8 cellular contexts compared by ENCODE assay signal in genomic region chrX:110317079-110317819, GRCh38. TPM values are rescaled to one million over a fixed set of nuclear protein-coding genes. Genes with fewer than 3 reads are reported as not detected.
DNase-seq lines count a peak whose midpoint lies in the region; ATAC-seq and TF ChIP-seq lines count a peak whose summit lies in the region.

No MANE protein-coding gene starts in this region.

- H3K4me1 Mint-ChIP-seq in T-helper 1 cell treated with Interleukin-12 subunit alpha and Interleukin-12 subunit beta and Interleukin-4 antibody, amounts not matched to agents 30 μg/mL and 1 μg/mL, for 36 hours (ENCODE audit: low read depth), result peaks cover 16% of the 10 kb centered on the region
- peaks cover 73% of the 10 kb centered on the region for H3K4me1 Mint-ChIP-seq in brain

- no peaks in the 10 kb centered on the region for H3K36me3 Mint-ChIP-seq in T-helper 1 cell treated with Interleukin-12 subunit alpha and Interleukin-12 subunit beta and Interleukin-4 antibody, amounts not matched to agents 30 μg/mL and 1 μg/mL, for 36 hours (ENCODE audit: low read depth)
- no peaks in the 10 kb centered on the region for H3K36me3 Mint-ChIP-seq in brain

- DNase-seq in activated T-cell treated with anti-CD3 and anti-CD28 coated beads for 1 hour (ENCODE audit: low read depth), result peak; percentile 6
- no peak for DNase-seq in activated T-cell treated with anti-CD3 and anti-CD28 coated beads, Interleukin-2, amount 50 U/mL, for 1 hour
- peak; percentile 5 for DNase-seq in inferior parietal cortex (ENCODE audit: extremely low spot score)
- DNase-seq in stimulated activated CD4-positive, alpha-beta T cell treated with anti-CD3 and anti-CD28 coated beads, Interleukin-15, amount 100 ng/mL, for 1 hour (ENCODE audit: low read depth in 1 of 2, low spot score in 1 of 2), result peak; percentile 2 to 6
- no peak for DNase-seq in HCEC 1CT

- no peaks in the 10 kb centered on the region for H3K9me3 Mint-ChIP-seq in T-helper 1 cell treated with Interleukin-12 subunit alpha and Interleukin-12 subunit beta and Interleukin-4 antibody, amounts not matched to agents 30 μg/mL and 1 μg/mL, for 36 hours
- H3K9me3 Mint-ChIP-seq in brain, result no peaks in the 10 kb centered on the region

- TF ChIP-seq CTCF in brain (conservative IDR thresholded peaks at IDR 0.05), result peak in 1 of 2 experiments; percentile 23

- peak; percentile 21 for ATAC-seq in HG03095 (IDR thresholded peaks at IDR 0.05; ENCODE audit: unreplicated experiment)

- peaks cover 9% of the 10 kb centered on the region for H3K27me3 Mint-ChIP-seq in T-helper 1 cell treated with Interleukin-12 subunit alpha and Interleukin-12 subunit beta and Interleukin-4 antibody, amounts not matched to agents 30 μg/mL and 1 μg/mL, for 36 hours (ENCODE audit: low read depth)
- peaks cover 24% of the 10 kb centered on the region for H3K27me3 Mint-ChIP-seq in brain

- H3K4me3 Mint-ChIP-seq in T-helper 1 cell treated with Interleukin-12 subunit alpha and Interleukin-12 subunit beta and Interleukin-4 antibody, amounts not matched to agents 30 μg/mL and 1 μg/mL, for 36 hours, result peak overlapping the region; percentile 88
- H3K4me3 Mint-ChIP-seq in brain, result peak overlapping the region; percentile 95 to 99 (median 96)

- H3K27ac Mint-ChIP-seq in T-helper 1 cell treated with Interleukin-12 subunit alpha and Interleukin-12 subunit beta and Interleukin-4 antibody, amounts not matched to agents 30 μg/mL and 1 μg/mL, for 36 hours, result peak overlapping the region; percentile 80
- peak overlapping the region; percentile 87 to 99 (median 96) for H3K27ac Mint-ChIP-seq in brain

RNA-seq across cellular contexts. Expression of gene AMMECR1, which starts 0.6 kb away (rescaled TPM):
- 1.4 TPM for polyA plus RNA-seq in brain (ENCODE audit: insufficient read depth, low read depth, low replicate concordance)

RNA-seq across cellular contexts. Expression of gene RTL9, which starts 41.4 kb away (rescaled TPM):
- 0.44 TPM for polyA plus RNA-seq in brain (ENCODE audit: insufficient read depth, low read depth, low replicate concordance)

Comparison
In these comparisons a context has a peak if more than half of its experiments do, and no peak if none do; other contexts are left out.
1. DNase-seq: peak in activated T-cell treated with anti-CD3 and anti-CD28 coated beads for 1 hour (single experiment), inferior parietal cortex (single experiment) and stimulated activated CD4-positive, alpha-beta T cell treated with anti-CD3 and anti-CD28 coated beads, Interleukin-15, amount 100 ng/mL, for 1 hour (2 of 2); none in activated T-cell treated with anti-CD3 and anti-CD28 coated beads, Interleukin-2, amount 50 U/mL, for 1 hour (single experiment) and HCEC 1CT (single experiment).